19 cellular contexts compared by ENCODE assay signal in genomic region chr2:227141301-227141700, GRCh38. TPM values are rescaled to one million over a fixed set of nuclear protein-coding genes. Genes with fewer than 3 reads are reported as not detected.
DNase-seq lines count a peak whose midpoint lies in the region; ATAC-seq, FAIRE-seq and TF ChIP-seq lines count a peak whose summit lies in the region.
"Had no signal": no experiment of that assay in that cellular context is flagged by ENCODE, and none has a peak within 500 bp of the region (broad histone marks: within the 10 kb centered on the region; RNA-seq: fewer than 3 reads in every experiment).

No MANE protein-coding gene starts in this region.

- H3K4me2 ChIP-seq in A549 (no peak overlapping the region), IMR-90 (ENCODE audit: low read depth, low read length) (no peak overlapping the region), trophoblast cell (ENCODE audit: low read length) (no peak overlapping the region)
- H3K4me2 ChIP-seq: BLaER1 treated with 17β-estradiol and CSF1 and Interleukin-3, amounts not matched to agents 10 nM and 100 nM had no signal

- no peak overlapping the region for H3K14ac ChIP-seq in IMR-90 (replicated peaks; ENCODE audit: low read depth, low read length)
- no peak overlapping the region for H3K14ac ChIP-seq in trophoblast cell (ENCODE audit: low read length)

- H3K36me3 ChIP-seq in IMR-90 (ENCODE audit: control insufficient read depth, insufficient read depth, low read length): no peaks in the 10 kb centered on the region
- H3K36me3 ChIP-seq in trophoblast cell (ENCODE audit: control insufficient read depth in 1 of 2, insufficient read depth in 2 of 2, low read length in 2 of 2): no peaks in the 10 kb centered on the region
- H3K36me3 ChIP-seq: BLaER1 treated with 17β-estradiol and CSF1 and Interleukin-3, amounts not matched to agents 10 nM and 100 nM had no signal

- intact Hi-C loops in IMR-90 (cut with micrococcal nuclease): no loop called here

- dilution Hi-C loops in IMR-90 (cut with HindIII; ENCODE audit: low sequenced_read_pairs, unreplicated experiment): no loop called here

- no peak overlapping the region for H2BK20ac ChIP-seq in IMR-90 (ENCODE audit: low read depth, low read length)

- H3K23ac ChIP-seq in IMR-90 (ENCODE audit: low read depth, low read length) (no peak overlapping the region), trophoblast cell (ENCODE audit: low read length) (no peak overlapping the region)

- H3K79me2 ChIP-seq in trophoblast cell (ENCODE audit: control insufficient read depth, insufficient read depth, low read length, poor library complexity): no peaks in the 10 kb centered on the region

- no peak overlapping the region for H3K56ac ChIP-seq in IMR-90 (ENCODE audit: extremely low read depth, insufficient read depth, low read length)

- CTCF ChIA-PET in A549 (lab: Yijun Ruan, JAX): interaction anchor here (0.7 to 2.5 kb wide), 4 partner anchors 11 to 625 kb away, joined by 3 to 11 read pairs (median 6); no protein-coding TSS in a partner anchor
- CTCF ChIA-PET in IMR-90 (lab: Yijun Ruan, JAX): interaction anchor here (1.0 kb wide), 1 partner anchor 77 kb away, joined by 5 read pairs; no protein-coding TSS in a partner anchor

- DNase-seq in A549 (ENCODE audit: low read depth in 1 of 2, low spot score in 1 of 2) (no peak), IMR-90 (no peak), RKO (ENCODE audit: low spot score) (no peak), trophoblast cell (no peak)
- DNase-seq: 8988T; AML-193; Caco-2; Calu3; CD4-positive, alpha-beta T cell; CD8-positive, alpha-beta T cell; DMS79 treated with DMSO at 0.1 percent for 48 hours; GF-D8 had no signal

- H3K4me1 ChIP-seq in A549 (no peaks in the 10 kb centered on the region), IMR-90 (ENCODE audit: control insufficient read depth, insufficient read depth, low read length) (no peaks in the 10 kb centered on the region), trophoblast cell (ENCODE audit: control insufficient read depth in 1 of 2, insufficient read depth in 2 of 2, low read length in 2 of 2) (no peaks in the 10 kb centered on the region)
- H3K4me1 ChIP-seq: BLaER1 treated with 17β-estradiol and CSF1 and Interleukin-3, amounts not matched to agents 10 nM and 100 nM; Caco-2 had no signal

- no peaks in the 10 kb centered on the region for H3K9me1 ChIP-seq in IMR-90 (ENCODE audit: insufficient read depth, low read length)

- no peak overlapping the region for H2BK15ac ChIP-seq in IMR-90 (ENCODE audit: low read depth, low read length)

- H2AK5ac ChIP-seq in IMR-90 (ENCODE audit: low read depth, low read length) (no peak overlapping the region), trophoblast cell (ENCODE audit: low read length) (no peak overlapping the region)

- POLR2A ChIA-PET in A549 (lab: Yijun Ruan, JAX) (no interaction called here), IMR-90 (lab: Charles Lee; ENCODE audit: unreplicated experiment) (no interaction called here)

- TF ChIP-seq POLR2A in A549 (IDR thresholded peaks at IDR 0.05; ENCODE audit: low read length) (no peak), IMR-90 (IDR thresholded peaks at IDR 0.05; ENCODE audit: low read depth, low read length) (no peak)

- WGBS in A549 (ENCODE audit: missing lambda C conversion rate): 94% methylated on average over 4 of the region's 4 CpGs
- WGBS in IMR-90 (ENCODE audit: extremely low coverage in 2 of 2, insufficient read length in 1 of 2), 2 experiments: no CpG with 5 or more reads among the region's 4 CpGs
- WGBS in trophoblast cell (ENCODE audit: extremely low coverage, insufficient coverage, insufficient read length): 100% methylated on average over 2 of the region's 4 CpGs

- no peak for TF ChIP-seq CTCF in A549 (IDR thresholded peaks at IDR 0.05)
- no peak for TF ChIP-seq CTCF in IMR-90 (conservative IDR thresholded peaks at IDR 0.05; ENCODE audit: low read depth, low read length)

- no peak for TF ChIP-seq EP300 in A549 (IDR thresholded peaks at IDR 0.05)

- ATAC-seq in A549: no peak
- no peak for ATAC-seq in IMR-90 (ENCODE audit: low read depth)
- ATAC-seq: CD8-positive, alpha-beta T cell had no signal

- H4K91ac ChIP-seq in IMR-90 (ENCODE audit: insufficient read depth, low read depth, low read length) (no peak overlapping the region), trophoblast cell (ENCODE audit: low read depth, low read length) (no peak overlapping the region)

- FAIRE-seq in A549 (lab: Jason Lieb, UNC) (no peak), endometrium (lab: Jason Lieb, UNC) (peak; percentile 82)
- FAIRE-seq: A204.1, D721Med, GM12891, GM19239 had no signal

- H4K12ac ChIP-seq in trophoblast cell (ENCODE audit: low read depth, low read length): no peak overlapping the region

- H4K8ac ChIP-seq in IMR-90 (ENCODE audit: low read depth in 2 of 2, low read length in 2 of 2): no peak overlapping the region
- no peak overlapping the region for H4K8ac ChIP-seq in trophoblast cell (ENCODE audit: low read depth, low read length)

- no peak overlapping the region for H2BK12ac ChIP-seq in trophoblast cell (ENCODE audit: low read length)

- H2BK5ac ChIP-seq in IMR-90 (ENCODE audit: low read depth, low read length, poor library complexity, severe bottlenecking) (no peak overlapping the region), trophoblast cell (ENCODE audit: low read depth, low read length, poor library complexity) (no peak overlapping the region)

- H3K79me1 ChIP-seq in IMR-90 (ENCODE audit: low read depth in 1 of 2, low read length in 2 of 2) (no peaks in the 10 kb centered on the region), trophoblast cell (ENCODE audit: low read length) (no peaks in the 10 kb centered on the region)

- H3K4me3 ChIP-seq in A549: no peak overlapping the region
- H3K4me3 ChIP-seq in IMR-90 (ENCODE audit: insufficient read depth, low read depth, low read length): no peak overlapping the region
- H3K4me3 ChIP-seq in trophoblast cell (ENCODE audit: low read depth, low read length): no peak overlapping the region
- H3K4me3 ChIP-seq: BLaER1 treated with 17β-estradiol and CSF1 and Interleukin-3, amounts not matched to agents 10 nM and 100 nM had no signal

- H2BK120ac ChIP-seq in IMR-90 (ENCODE audit: low read depth, low read length) (no peak overlapping the region), trophoblast cell (ENCODE audit: insufficient read depth, low read length, poor library complexity) (no peak overlapping the region)

- H3K9ac ChIP-seq in IMR-90 (ENCODE audit: low read depth, low read length): no peak overlapping the region
- H3K9ac ChIP-seq in trophoblast cell (ENCODE audit: low read length): no peak overlapping the region
- H3K9ac ChIP-seq: BLaER1 treated with 17β-estradiol and CSF1 and Interleukin-3, amounts not matched to agents 10 nM and 100 nM had no signal

- H2AK9ac ChIP-seq in IMR-90 (replicated peaks; ENCODE audit: low read depth, low read length, poor library complexity): no peak overlapping the region

- H3K27ac ChIP-seq in A549 (no peak overlapping the region), IMR-90 (ENCODE audit: insufficient read depth, low read length) (no peak overlapping the region), trophoblast cell (ENCODE audit: low read depth, low read length) (no peak overlapping the region)
- H3K27ac ChIP-seq: BLaER1 treated with 17β-estradiol and CSF1 and Interleukin-3, amounts not matched to agents 10 nM and 100 nM; C4-2B had no signal

- no peak overlapping the region for H4K5ac ChIP-seq in IMR-90 (ENCODE audit: low read depth, low read length)

- peaks cover 8% of the 10 kb centered on the region for H3K27me3 ChIP-seq in IMR-90 (ENCODE audit: control insufficient read depth, insufficient read depth, low read length)
- H3K27me3 ChIP-seq in trophoblast cell (ENCODE audit: insufficient read depth, low read length): no peaks in the 10 kb centered on the region
- H3K27me3 ChIP-seq: BLaER1 treated with 17β-estradiol and CSF1 and Interleukin-3, amounts not matched to agents 10 nM and 100 nM had no signal

- H3K9me3 ChIP-seq in A549: no peaks in the 10 kb centered on the region
- no peaks in the 10 kb centered on the region for H3K9me3 ChIP-seq in IMR-90 (ENCODE audit: control insufficient read depth, insufficient read depth, low read length)
- H3K9me3 ChIP-seq in trophoblast cell (ENCODE audit: insufficient read depth, low read depth, low read length): no peaks in the 10 kb centered on the region
- H3K9me3 ChIP-seq: BLaER1 treated with 17β-estradiol and CSF1 and Interleukin-3, amounts not matched to agents 10 nM and 100 nM; Caco-2 had no signal

- no peaks in the 10 kb centered on the region for H4K20me1 ChIP-seq in IMR-90 (ENCODE audit: insufficient read depth, low read length)
- H4K20me1 ChIP-seq: BLaER1 treated with 17β-estradiol and CSF1 and Interleukin-3, amounts not matched to agents 10 nM and 100 nM had no signal

- H3K4ac ChIP-seq in IMR-90 (ENCODE audit: low read depth, low read length) (no peak overlapping the region), trophoblast cell (ENCODE audit: low read depth, low read length) (no peak overlapping the region)

- H2AFZ ChIP-seq in IMR-90 (replicated peaks; ENCODE audit: low read length, poor library complexity) (no peak overlapping the region), trophoblast cell (ENCODE audit: insufficient read depth, low read length, poor library complexity) (no peak overlapping the region)

- H3K18ac ChIP-seq in IMR-90 (ENCODE audit: low read depth, low read length) (no peak overlapping the region), trophoblast cell (ENCODE audit: low read length) (no peak overlapping the region)

- in situ Hi-C loops in IMR-90 (cut with MboI; ENCODE audit: low sequenced_read_pairs): no loop called here

- TF ChIP-seq RAD21 in A549 (conservative IDR thresholded peaks at IDR 0.05 in 1 of 2, IDR thresholded peaks at IDR 0.05 in 1 of 2): no peak
- TF ChIP-seq RAD21 in IMR-90 (IDR thresholded peaks at IDR 0.05; ENCODE audit: low read length): no peak

- BruUV-seq in IMR-90 (replicated peaks; lab: Mats Ljungman, UMichigan): no TSS peak

RNA-seq across cellular contexts. Expression of gene COL4A4, which starts 22.7 kb away (rescaled TPM):
- 6.8 and 7.1 TPM in 2 replicates for polyA plus RNA-seq in A549 (2011; rRNA removed)
- polyA plus RNA-seq in A549 (2012; cell fraction: cytosol; rRNA removed): 1.0 and 1.2 TPM in 2 replicates
- polyA plus RNA-seq in A549 (2012; cell fraction: nucleus; rRNA removed): 3.7 and 4.7 TPM in 2 replicates
- 1.4 to 2.2 TPM (median 1.7 TPM) in 3 replicates for polyA plus RNA-seq in A549 (2017; fragmentation: RNase III; extraction: RNeasy Plus Mini Kit Qiagen cat#74134 plus additional on column Dnase treatment)
- polyA minus RNA-seq in A549 (2011; rRNA and poly(A)+ RNA removed): 4.6 and 5.5 TPM in 2 replicates
- total RNA-seq in IMR-90 (2012; rRNA removed): 0.28 TPM in 1 of 2 replicates, not detected in the other
- 0.02 TPM in 1 of 2 replicates, not detected in the other for polyA plus RNA-seq in IMR-90 (2012; rRNA removed)
- polyA plus RNA-seq in IMR-90 (2012; cell fraction: cytosol; rRNA removed): under 0.01 TPM in 1 of 2 replicates, not detected in the other
- 0.01 and 0.02 TPM in 2 replicates for polyA plus RNA-seq in IMR-90 (2012; cell fraction: nucleus; rRNA removed; ENCODE audit: low replicate concordance)
- 0.05 and 0.06 TPM in 2 replicates for polyA plus RNA-seq in trophoblast cell (2013)
- total RNA-seq: CD4-positive, alpha-beta T cell; CD8-positive, alpha-beta T cell had no signal

RNA-seq across cellular contexts. Expression of gene COL4A3, which starts 23.1 kb away (rescaled TPM):
- polyA plus RNA-seq in A549 (2011; rRNA removed) (6.8 and 7.4 TPM in 2 replicates), A549 (2017; fragmentation: RNase III; extraction: RNeasy Plus Mini Kit Qiagen cat#74134 plus additional on column Dnase treatment) (1.5 to 2.1 TPM (median 1.8 TPM) in 3 replicates), IMR-90 (2012; rRNA removed) (not detected in 2 replicates)
- 0.58 and 0.63 TPM in 2 replicates for polyA plus RNA-seq in A549 (2012; cell fraction: cytosol; rRNA removed)
- 4.8 and 6.5 TPM in 2 replicates for polyA plus RNA-seq in A549 (2012; cell fraction: nucleus; rRNA removed)
- polyA minus RNA-seq in A549 (2011; rRNA and poly(A)+ RNA removed): 6.0 and 7.0 TPM in 2 replicates
- total RNA-seq in IMR-90 (2012; rRNA removed): not detected in 2 replicates
- not detected in 2 replicates for polyA plus RNA-seq in IMR-90 (2012; cell fraction: cytosol; rRNA removed)
- polyA plus RNA-seq in IMR-90 (2012; cell fraction: nucleus; rRNA removed; ENCODE audit: low replicate concordance): not detected in 2 replicates
- 0.01 and 0.03 TPM in 2 replicates for polyA plus RNA-seq in trophoblast cell (2013)
- total RNA-seq: CD4-positive, alpha-beta T cell had no signal
